In genomic region chr10:61065010-61065409, GRCh38 we compare ENCODE assay signal across 1 cellular context.
TF ChIP-seq lines count a peak whose summit lies in the region.

No MANE protein-coding gene starts in this region.

TF ChIP-seq in HepG2, 621 proteins besides CTCF, POLR2A, EP300 and RAD21 (continued from another document and continues in another):
- TF ChIP-seq ZBTB4 (CRISPR knock-in tag; IDR thresholded peaks at IDR 0.05; ENCODE audit: borderline replicate concordance) (no peak), ZNF407 (CRISPR knock-in tag; IDR thresholded peaks at IDR 0.05; ENCODE audit: not compliant biosample characterization) (no peak), SRSF4 (IDR thresholded peaks at IDR 0.05; ENCODE audit: low read depth, low read length, poor library complexity, severe bottlenecking) (no peak), ZFP36 (IDR thresholded peaks at IDR 0.05; ENCODE audit: borderline replicate concordance, low read depth, low read length, partially characterized antibody) (no peak), RBM22 (optimal IDR thresholded peaks at IDR 0.05; ENCODE audit: low read length) (no peak), ZNF30 (CRISPR knock-in tag; IDR thresholded peaks at IDR 0.05) (no peak), ZNF883 (CRISPR knock-in tag; IDR thresholded peaks at IDR 0.05; ENCODE audit: not compliant biosample characterization) (no peak), ELF3 (CRISPR knock-in tag; IDR thresholded peaks at IDR 0.05) (no peak), RBM39 (IDR thresholded peaks at IDR 0.05; ENCODE audit: low read depth, low read length, poor library complexity, severe bottlenecking) (no peak), KAT7 (CRISPR knock-in tag; IDR thresholded peaks at IDR 0.05; ENCODE audit: borderline replicate concordance) (no peak), MEIS2 (CRISPR knock-in tag; IDR thresholded peaks at IDR 0.05) (peak; percentile 39; the same call in 1 of the 2 replicates), MAX (IDR thresholded peaks at IDR 0.05) (no peak), NFKBIZ (CRISPR knock-in tag; IDR thresholded peaks at IDR 0.05) (0 out of 2 replicates have a peak, but pooled peaks have one; percentile 32), GABPA (IDR thresholded peaks at IDR 0.05; ENCODE audit: low read depth, low read length) (no peak), GABPA (CRISPR knock-in tag; IDR thresholded peaks at IDR 0.05; ENCODE audit: low read depth) (no peak), ZNF577 (CRISPR knock-in tag; IDR thresholded peaks at IDR 0.05; ENCODE audit: borderline replicate concordance, low read depth) (no peak), PPARG (CRISPR knock-in tag; conservative IDR thresholded peaks at IDR 0.05) (peak; percentile 72), ZNF510 (CRISPR knock-in tag; IDR thresholded peaks at IDR 0.05; ENCODE audit: low read depth) (no peak), REST (IDR thresholded peaks at IDR 0.05; ENCODE audit: borderline replicate concordance in 1 of 2, low read depth in 1 of 2, low read length in 2 of 2) (0 out of 4 replicates have a peak, but pooled peaks of 1 of the 2 experiments have one; percentile 18), SAFB2 (CRISPR knock-in tag; IDR thresholded peaks at IDR 0.05; ENCODE audit: borderline replicate concordance, low read depth) (no peak), CBX1 (IDR thresholded peaks at IDR 0.05; ENCODE audit: low read depth) (no peak), SMAD3 (CRISPR knock-in tag; IDR thresholded peaks at IDR 0.05) (no peak), ZNF674 (CRISPR knock-in tag; IDR thresholded peaks at IDR 0.05; ENCODE audit: low read depth) (no peak), UBTF (CRISPR knock-in tag; IDR thresholded peaks at IDR 0.05) (no peak), MNT (IDR thresholded peaks at IDR 0.05) (no peak), ZNF607 (CRISPR knock-in tag; IDR thresholded peaks at IDR 0.05; ENCODE audit: borderline replicate concordance) (no peak)
- TF ChIP-seq, protein P1, sequence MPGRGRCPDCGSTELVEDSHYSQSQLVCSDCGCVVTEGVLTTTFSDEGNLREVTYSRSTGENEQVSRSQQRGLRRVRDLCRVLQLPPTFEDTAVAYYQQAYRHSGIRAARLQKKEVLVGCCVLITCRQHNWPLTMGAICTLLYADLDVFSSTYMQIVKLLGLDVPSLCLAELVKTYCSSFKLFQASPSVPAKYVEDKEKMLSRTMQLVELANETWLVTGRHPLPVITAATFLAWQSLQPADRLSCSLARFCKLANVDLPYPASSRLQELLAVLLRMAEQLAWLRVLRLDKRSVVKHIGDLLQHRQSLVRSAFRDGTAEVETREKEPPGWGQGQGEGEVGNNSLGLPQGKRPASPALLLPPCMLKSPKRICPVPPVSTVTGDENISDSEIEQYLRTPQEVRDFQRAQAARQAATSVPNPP (CRISPR knock-in tag; IDR thresholded peaks at IDR 0.05), result no peak
- TF ChIP-seq, protein P2, sequence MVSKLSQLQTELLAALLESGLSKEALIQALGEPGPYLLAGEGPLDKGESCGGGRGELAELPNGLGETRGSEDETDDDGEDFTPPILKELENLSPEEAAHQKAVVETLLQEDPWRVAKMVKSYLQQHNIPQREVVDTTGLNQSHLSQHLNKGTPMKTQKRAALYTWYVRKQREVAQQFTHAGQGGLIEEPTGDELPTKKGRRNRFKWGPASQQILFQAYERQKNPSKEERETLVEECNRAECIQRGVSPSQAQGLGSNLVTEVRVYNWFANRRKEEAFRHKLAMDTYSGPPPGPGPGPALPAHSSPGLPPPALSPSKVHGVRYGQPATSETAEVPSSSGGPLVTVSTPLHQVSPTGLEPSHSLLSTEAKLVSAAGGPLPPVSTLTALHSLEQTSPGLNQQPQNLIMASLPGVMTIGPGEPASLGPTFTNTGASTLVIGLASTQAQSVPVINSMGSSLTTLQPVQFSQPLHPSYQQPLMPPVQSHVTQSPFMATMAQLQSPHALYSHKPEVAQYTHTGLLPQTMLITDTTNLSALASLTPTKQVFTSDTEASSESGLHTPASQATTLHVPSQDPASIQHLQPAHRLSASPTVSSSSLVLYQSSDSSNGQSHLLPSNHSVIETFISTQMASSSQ (IDR thresholded peaks at IDR 0.05; ENCODE audit: low read depth), result 0 out of 2 replicates have a peak, but pooled peaks have one; percentile 65
- TF ChIP-seq, protein P2 (CRISPR knock-in tag; IDR thresholded peaks at IDR 0.05; ENCODE audit: borderline replicate concordance), result peak; percentile 71; the same call in 1 of the 2 replicates
